Comparison of ENCODE assay signal across 1 cellular context in genomic region chr19:41334793-41335192, GRCh38.
A peak's percentile ranks its signal among the peaks of the same experiment; 100 is the strongest.
TF ChIP-seq lines count a peak whose summit lies in the region.

No MANE protein-coding gene starts in this region.

TF ChIP-seq in GM12878, 131 proteins besides CTCF, POLR2A, EP300 and RAD21:
- TF ChIP-seq IKZF1 (conservative IDR thresholded peaks at IDR 0.05): peak; percentile 18; the same call in 1 of the 2 replicates
- TF ChIP-seq TCF3 (IDR thresholded peaks at IDR 0.05; ENCODE audit: borderline replicate concordance, insufficient read depth, low read depth, low read length): no peak
- TF ChIP-seq E2F4 (IDR thresholded peaks at IDR 0.05; ENCODE audit: low read depth, low read length): no peak
- no peak for TF ChIP-seq CHD4 (IDR thresholded peaks at IDR 0.05)
- TF ChIP-seq POU2F2 (IDR thresholded peaks at IDR 0.05; ENCODE audit: borderline replicate concordance, low read depth, low read length): peak; percentile 41; the same call in 1 of the 3 replicates
- TF ChIP-seq POLR2AphosphoS5 (IDR thresholded peaks at IDR 0.05; ENCODE audit: low read length): 0 out of 2 replicates have a peak, but pooled peaks have one; percentile 17
